Comparison of ENCODE assay signal across 1 cellular context in genomic region chr2:77753710-77754345, GRCh38.
TF ChIP-seq lines count a peak whose summit lies in the region.
"Not testable (repeated sequence)": the region's sequence is repeated elsewhere in the genome, so short reads cannot be mapped to it uniquely, and the experiment has no call there.

No MANE protein-coding gene starts in this region.

TF ChIP-seq in HepG2, 621 proteins besides CTCF, POLR2A, EP300 and RAD21 (continued from another document):
- TF ChIP-seq ZBTB33 (CRISPR knock-in tag; IDR thresholded peaks at IDR 0.05), result peak; percentile 61; the same call in 1 of the 2 replicates
- not testable (repeated sequence) for TF ChIP-seq SOX6 (IDR thresholded peaks at IDR 0.05)
- TF ChIP-seq SOX6 (CRISPR knock-in tag; IDR thresholded peaks at IDR 0.05), result peak; percentile 20; the same call in 1 of the 2 replicates
